In genomic region chr4:55830048-55830447, GRCh38 we compare ENCODE assay signal across 27 cellular contexts. TPM values are rescaled to one million over a fixed set of nuclear protein-coding genes. Genes with fewer than 3 reads are reported as not detected.
"Had no signal": no experiment of that assay in that cellular context is flagged by ENCODE, and none has a peak within 500 bp of the region (broad histone marks: within the 10 kb centered on the region; RNA-seq: fewer than 3 reads in every experiment).

No MANE protein-coding gene starts in this region.

- H3K4me1 ChIP-seq: colonic mucosa, esophagus muscularis mucosa, esophagus squamous epithelium, foreskin keratinocyte, gastrocnemius medialis, gastroesophageal sphincter, heart left ventricle, heart right ventricle had no signal

- H3K9me3 ChIP-seq: colonic mucosa, esophagus muscularis mucosa, esophagus squamous epithelium, gastrocnemius medialis, gastroesophageal sphincter, heart left ventricle, heart right ventricle had no signal

- H3K36me3 ChIP-seq: colonic mucosa, esophagus muscularis mucosa, esophagus squamous epithelium, gastrocnemius medialis, gastroesophageal sphincter, heart left ventricle, heart right ventricle had no signal

- ATAC-seq: effector memory CD8-positive, alpha-beta T cell; esophagus mucosa; foreskin keratinocyte; gastrocnemius medialis; gastroesophageal sphincter; heart left ventricle; heart right ventricle had no signal

- H3K27ac Mint-ChIP-seq: dendritic cell treated with granulocyte-macrophage colony-stimulating factor and Interleukin-4, amounts not matched to agents 40 ng/mL and 50 ng/mL, for 4 days; effector memory CD8-positive, alpha-beta T cell; endodermal cell had no signal

- H3K4me3 ChIP-seq: colonic mucosa, coronary artery, dorsolateral prefrontal cortex, esophagus muscularis mucosa, esophagus squamous epithelium, gastrocnemius medialis, gastroesophageal sphincter, heart left ventricle, heart right ventricle had no signal

- DNase-seq: colonic mucosa; cortex of kidney; dermis blood vessel endothelial cell; dorsolateral prefrontal cortex; effector CD4-positive, alpha-beta T cell; effector CD8-positive, alpha-beta T cell; effector memory CD8-positive, alpha-beta T cell; endodermal cell; erythroblast; esophagus squamous epithelium; foreskin fibroblast; foreskin keratinocyte; foreskin melanocyte; gastrocnemius medialis; glutamatergic neuron; head of caudate nucleus; heart left ventricle; heart right ventricle had no signal

- H3K4me3 Mint-ChIP-seq: dendritic cell treated with granulocyte-macrophage colony-stimulating factor and Interleukin-4, amounts not matched to agents 40 ng/mL and 50 ng/mL, for 4 days; effector memory CD8-positive, alpha-beta T cell; endodermal cell had no signal

- H3K9me3 Mint-ChIP-seq: dendritic cell treated with granulocyte-macrophage colony-stimulating factor and Interleukin-4, amounts not matched to agents 40 ng/mL and 50 ng/mL, for 4 days; effector memory CD8-positive, alpha-beta T cell; endodermal cell had no signal

- H3K27ac ChIP-seq: colonic mucosa, coronary artery, dorsolateral prefrontal cortex, epithelial cell of prostate, esophagus muscularis mucosa, esophagus squamous epithelium, foreskin keratinocyte, gastrocnemius medialis, gastroesophageal sphincter, heart left ventricle, heart right ventricle had no signal

- H3K4me1 Mint-ChIP-seq: endodermal cell had no signal

- H3K27me3 ChIP-seq: colonic mucosa, esophagus squamous epithelium had no signal

RNA-seq across cellular contexts. Expression of gene EXOC1L, which starts 10.5 kb away (rescaled TPM):
- polyA plus RNA-seq: endothelial cell of umbilical vein, esophagus, fibroblast of lung, foreskin keratinocyte, heart left ventricle had no signal
